ENCODE assay signal across 27 cellular contexts in the genomic region with DNA sequence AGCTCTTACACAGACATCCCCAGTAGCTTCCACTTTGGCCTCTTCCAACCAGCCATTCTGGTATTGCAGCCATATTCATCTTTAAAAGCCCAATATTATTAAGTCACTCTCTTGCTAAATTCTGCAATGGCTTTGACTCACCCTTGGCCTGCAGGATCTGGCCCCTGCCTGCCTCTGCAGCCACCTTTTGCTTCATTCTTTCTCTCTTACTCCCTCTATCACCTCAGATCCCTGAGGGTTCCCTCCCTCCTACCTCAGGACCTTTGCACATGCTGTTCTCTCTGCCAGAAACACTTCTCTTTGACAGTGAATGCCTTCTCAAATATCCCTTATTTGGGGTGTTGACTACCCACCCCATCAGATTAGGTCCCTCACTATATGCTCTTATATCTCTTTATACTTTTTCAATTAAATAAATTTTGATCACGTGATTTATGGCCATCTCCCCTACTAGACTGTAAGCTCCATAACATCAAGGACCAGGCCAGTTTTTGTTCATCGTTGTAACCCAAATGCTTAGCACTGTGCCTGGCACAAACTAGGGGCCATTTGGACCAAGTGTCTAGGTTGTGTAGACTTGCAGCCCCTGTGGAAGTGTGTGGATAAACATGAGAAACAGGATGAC.
"Had no signal": no experiment of that assay in that cellular context is flagged by ENCODE, and none has a peak within 500 bp of the region (broad histone marks: within the 10 kb centered on the region; RNA-seq: fewer than 3 reads in every experiment).

No MANE protein-coding gene starts in this region.

- ATAC-seq: activated naive CD4-positive, alpha-beta T cell treated with anti-CD3 and anti-CD28 coated beads, Interleukin-2, amount 50 U/mL, for 72 hours; activated T-cell treated with anti-CD3 and anti-CD28 coated beads, Interleukin-2, amount 50 U/mL, for 72 hours; body of pancreas; gastroesophageal sphincter; left colon; naive thymus-derived CD4-positive, alpha-beta T cell; stimulated activated effector memory CD8-positive, alpha-beta T cell treated with anti-CD3 and anti-CD28 coated beads, Interleukin-12 subunit alpha, Interleukin-12 subunit beta, amount 100 ng/mL, for 72 hours had no signal

- H3K4me3 ChIP-seq: body of pancreas, cardiac muscle cell, coronary artery, gastroesophageal sphincter, hepatocyte, ovary, prostate gland, sigmoid colon, thoracic aorta, uterus had no signal

- H3K27ac ChIP-seq: body of pancreas, cardiac muscle cell, coronary artery, epithelial cell of prostate, gastroesophageal sphincter, hepatocyte, ovary, prostate gland, sigmoid colon, thoracic aorta, uterus had no signal

- H3K36me3 ChIP-seq: cardiac muscle cell, gastroesophageal sphincter, ovary, prostate gland, sigmoid colon, thoracic aorta, uterus had no signal

- H3K79me2 ChIP-seq: hepatocyte had no signal

- H3K27me3 ChIP-seq: body of pancreas, cardiac muscle cell, hepatocyte, ovary, sigmoid colon, uterus had no signal

- H3K9me3 ChIP-seq: body of pancreas, gastroesophageal sphincter, ovary, prostate gland, sigmoid colon, thoracic aorta, uterus had no signal

- FAIRE-seq: keratinocyte, small intestine had no signal

- DNase-seq: activated CD4-positive, alpha-beta T cell treated with anti-CD3 and anti-CD28 coated beads for 1 hour; activated CD4-positive, alpha-beta T cell treated with anti-CD3 and anti-CD28 coated beads, Interleukin-2, amount 10 ng/mL, durations not matched to agents 7 days and 5 days; activated naive CD4-positive, alpha-beta T cell; activated T-cell treated with anti-CD3 and anti-CD28 coated beads for 4 hours; activated T-cell treated with anti-CD3 and anti-CD28 coated beads, Interleukin-2, amount 50 U/mL, for 72 hours; aorta; body of pancreas; left colon; midbrain; naive thymus-derived CD4-positive, alpha-beta T cell; ovary; retina; sigmoid colon; small intestine; stimulated activated CD4-positive, alpha-beta T cell treated with anti-CD3 and anti-CD28 coated beads, Interleukin-4, amount 100 ng/mL, for 24 hours; T-helper 2 cell; uterus had no signal

- H3K4me1 ChIP-seq: body of pancreas, gastroesophageal sphincter, prostate gland, uterus had no signal

- H3K4me2 ChIP-seq: hepatocyte had no signal
